In genomic region chr18:35240664-35241522, GRCh38 we compare ENCODE assay signal across 1 cellular context.
A peak's percentile ranks its signal among the peaks of the same experiment; 100 is the strongest.
TF ChIP-seq lines count a peak whose summit lies in the region.

TSS of gene ZNF397 (plus strand) at chr18:35241034. CDS start at chr18:35242471, 1,437 bp downstream.

TF ChIP-seq in HepG2, 621 proteins besides CTCF, POLR2A, EP300 and RAD21 (continued from another document and continues in another):
- no peak for TF ChIP-seq MEIS1 (CRISPR knock-in tag; IDR thresholded peaks at IDR 0.05; ENCODE audit: borderline replicate concordance)
- TF ChIP-seq ETS1 (CRISPR knock-in tag; IDR thresholded peaks at IDR 0.05): no peak
- TF ChIP-seq ZNF850 (CRISPR knock-in tag; conservative IDR thresholded peaks at IDR 0.05): no peak
- TF ChIP-seq MAFG (CRISPR knock-in tag; IDR thresholded peaks at IDR 0.05): no peak
- no peak for TF ChIP-seq HHEX (CRISPR knock-in tag; IDR thresholded peaks at IDR 0.05)
- TF ChIP-seq, protein P1, sequence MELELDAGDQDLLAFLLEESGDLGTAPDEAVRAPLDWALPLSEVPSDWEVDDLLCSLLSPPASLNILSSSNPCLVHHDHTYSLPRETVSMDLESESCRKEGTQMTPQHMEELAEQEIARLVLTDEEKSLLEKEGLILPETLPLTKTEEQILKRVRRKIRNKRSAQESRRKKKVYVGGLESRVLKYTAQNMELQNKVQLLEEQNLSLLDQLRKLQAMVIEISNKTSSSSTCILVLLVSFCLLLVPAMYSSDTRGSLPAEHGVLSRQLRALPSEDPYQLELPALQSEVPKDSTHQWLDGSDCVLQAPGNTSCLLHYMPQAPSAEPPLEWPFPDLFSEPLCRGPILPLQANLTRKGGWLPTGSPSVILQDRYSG (CRISPR knock-in tag; IDR thresholded peaks at IDR 0.05): 0 out of 2 replicates have a peak, but pooled peaks have one; percentile 46
- TF ChIP-seq ZFP1 (CRISPR knock-in tag; IDR thresholded peaks at IDR 0.05): peak; percentile 71; the same call in 1 of the 2 replicates
- TF ChIP-seq REST (IDR thresholded peaks at IDR 0.05; ENCODE audit: borderline replicate concordance in 1 of 2, low read depth in 1 of 2, low read length in 2 of 2): no peak; a peak in 1 of 4 replicates
- TF ChIP-seq ZBTB20 (CRISPR knock-in tag; IDR thresholded peaks at IDR 0.05; ENCODE audit: borderline replicate concordance, low read depth): no peak
- TF ChIP-seq, protein P2, sequence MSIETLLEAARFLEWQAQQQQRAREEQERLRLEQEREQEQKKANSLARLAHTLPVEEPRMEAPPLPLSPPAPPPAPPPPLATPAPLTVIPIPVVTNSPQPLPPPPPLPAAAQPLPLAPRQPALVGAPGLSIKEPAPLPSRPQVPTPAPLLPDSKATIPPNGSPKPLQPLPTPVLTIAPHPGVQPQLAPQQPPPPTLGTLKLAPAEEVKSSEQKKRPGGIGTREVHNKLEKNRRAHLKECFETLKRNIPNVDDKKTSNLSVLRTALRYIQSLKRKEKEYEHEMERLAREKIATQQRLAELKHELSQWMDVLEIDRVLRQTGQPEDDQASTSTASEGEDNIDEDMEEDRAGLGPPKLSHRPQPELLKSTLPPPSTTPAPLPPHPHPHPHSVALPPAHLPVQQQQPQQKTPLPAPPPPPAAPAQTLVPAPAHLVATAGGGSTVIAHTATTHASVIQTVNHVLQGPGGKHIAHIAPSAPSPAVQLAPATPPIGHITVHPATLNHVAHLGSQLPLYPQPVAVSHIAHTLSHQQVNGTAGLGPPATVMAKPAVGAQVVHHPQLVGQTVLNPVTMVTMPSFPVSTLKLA (IDR thresholded peaks at IDR 0.05): no peak
- TF ChIP-seq BRD4 (CRISPR knock-in tag; IDR thresholded peaks at IDR 0.05): no peak
- TF ChIP-seq GABPA (IDR thresholded peaks at IDR 0.05; ENCODE audit: low read depth, low read length): peak; percentile 92
- TF ChIP-seq GABPA (CRISPR knock-in tag; IDR thresholded peaks at IDR 0.05; ENCODE audit: low read depth): peak; percentile 96
- no peak for TF ChIP-seq ZNF33A (CRISPR knock-in tag; IDR thresholded peaks at IDR 0.05; ENCODE audit: borderline replicate concordance)
- TF ChIP-seq, protein P3, sequence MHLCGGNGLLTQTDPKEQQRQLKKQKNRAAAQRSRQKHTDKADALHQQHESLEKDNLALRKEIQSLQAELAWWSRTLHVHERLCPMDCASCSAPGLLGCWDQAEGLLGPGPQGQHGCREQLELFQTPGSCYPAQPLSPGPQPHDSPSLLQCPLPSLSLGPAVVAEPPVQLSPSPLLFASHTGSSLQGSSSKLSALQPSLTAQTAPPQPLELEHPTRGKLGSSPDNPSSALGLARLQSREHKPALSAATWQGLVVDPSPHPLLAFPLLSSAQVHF (CRISPR knock-in tag; IDR thresholded peaks at IDR 0.05): no peak
- TF ChIP-seq, protein P4, sequence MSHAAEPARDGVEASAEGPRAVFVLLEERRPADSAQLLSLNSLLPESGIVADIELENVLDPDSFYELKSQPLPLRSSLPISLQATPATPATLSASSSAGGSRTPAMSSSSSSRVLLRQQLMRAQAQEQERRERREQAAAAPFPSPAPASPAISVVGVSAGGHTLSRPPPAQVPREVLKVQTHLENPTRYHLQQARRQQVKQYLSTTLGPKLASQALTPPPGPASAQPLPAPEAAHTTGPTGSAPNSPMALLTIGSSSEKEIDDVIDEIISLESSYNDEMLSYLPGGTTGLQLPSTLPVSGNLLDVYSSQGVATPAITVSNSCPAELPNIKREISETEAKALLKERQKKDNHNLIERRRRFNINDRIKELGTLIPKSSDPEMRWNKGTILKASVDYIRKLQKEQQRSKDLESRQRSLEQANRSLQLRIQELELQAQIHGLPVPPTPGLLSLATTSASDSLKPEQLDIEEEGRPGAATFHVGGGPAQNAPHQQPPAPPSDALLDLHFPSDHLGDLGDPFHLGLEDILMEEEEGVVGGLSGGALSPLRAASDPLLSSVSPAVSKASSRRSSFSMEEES (CRISPR knock-in tag; IDR thresholded peaks at IDR 0.05): peak; percentile 66; the same call in 1 of the 2 replicates
- no peak for TF ChIP-seq ZBTB46 (CRISPR knock-in tag; IDR thresholded peaks at IDR 0.05; ENCODE audit: borderline replicate concordance)
- TF ChIP-seq POLR2AphosphoS2 (IDR thresholded peaks at IDR 0.05; ENCODE audit: low read depth, low read length): 0 out of 2 replicates have a peak, but pooled peaks have one; percentile 69
- TF ChIP-seq, protein P5, sequence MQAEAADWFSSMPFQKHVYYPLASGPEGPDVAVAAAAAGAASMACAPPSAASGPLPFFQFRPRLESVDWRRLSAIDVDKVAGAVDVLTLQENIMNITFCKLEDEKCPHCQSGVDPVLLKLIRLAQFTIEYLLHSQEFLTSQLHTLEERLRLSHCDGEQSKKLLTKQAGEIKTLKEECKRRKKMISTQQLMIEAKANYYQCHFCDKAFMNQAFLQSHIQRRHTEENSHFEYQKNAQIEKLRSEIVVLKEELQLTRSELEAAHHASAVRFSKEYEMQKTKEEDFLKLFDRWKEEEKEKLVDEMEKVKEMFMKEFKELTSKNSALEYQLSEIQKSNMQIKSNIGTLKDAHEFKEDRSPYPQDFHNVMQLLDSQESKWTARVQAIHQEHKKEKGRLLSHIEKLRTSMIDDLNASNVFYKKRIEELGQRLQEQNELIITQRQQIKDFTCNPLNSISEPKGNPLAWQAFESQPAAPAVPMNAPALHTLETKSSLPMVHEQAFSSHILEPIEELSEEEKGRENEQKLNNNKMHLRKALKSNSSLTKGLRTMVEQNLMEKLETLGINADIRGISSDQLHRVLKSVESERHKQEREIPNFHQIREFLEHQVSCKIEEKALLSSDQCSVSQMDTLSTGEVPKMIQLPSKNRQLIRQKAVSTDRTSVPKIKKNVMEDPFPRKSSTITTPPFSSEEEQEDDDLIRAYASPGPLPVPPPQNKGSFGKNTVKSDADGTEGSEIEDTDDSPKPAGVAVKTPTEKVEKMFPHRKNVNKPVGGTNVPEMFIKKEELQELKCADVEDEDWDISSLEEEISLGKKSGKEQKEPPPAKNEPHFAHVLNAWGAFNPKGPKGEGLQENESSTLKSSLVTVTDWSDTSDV (CRISPR knock-in tag; IDR thresholded peaks at IDR 0.05): no peak
- TF ChIP-seq ZNF598 (CRISPR knock-in tag; IDR thresholded peaks at IDR 0.05; ENCODE audit: borderline replicate concordance): no peak
- no peak; the same call in 1 of the 2 replicates for TF ChIP-seq ZNF430 (CRISPR knock-in tag; IDR thresholded peaks at IDR 0.05)
- TF ChIP-seq STAG1 (CRISPR knock-in tag; IDR thresholded peaks at IDR 0.05): no peak
- TF ChIP-seq ZNF10 (CRISPR knock-in tag; IDR thresholded peaks at IDR 0.05; ENCODE audit: borderline replicate concordance, low read depth): no peak
- peak; percentile 64; the same call in 1 of the 2 replicates for TF ChIP-seq GATAD2A (CRISPR knock-in tag; IDR thresholded peaks at IDR 0.05)
- no peak for TF ChIP-seq ZNF777 (CRISPR knock-in tag; IDR thresholded peaks at IDR 0.05)
- peak; percentile 86 for TF ChIP-seq NFYC (CRISPR knock-in tag; IDR thresholded peaks at IDR 0.05)
- TF ChIP-seq, protein P6, sequence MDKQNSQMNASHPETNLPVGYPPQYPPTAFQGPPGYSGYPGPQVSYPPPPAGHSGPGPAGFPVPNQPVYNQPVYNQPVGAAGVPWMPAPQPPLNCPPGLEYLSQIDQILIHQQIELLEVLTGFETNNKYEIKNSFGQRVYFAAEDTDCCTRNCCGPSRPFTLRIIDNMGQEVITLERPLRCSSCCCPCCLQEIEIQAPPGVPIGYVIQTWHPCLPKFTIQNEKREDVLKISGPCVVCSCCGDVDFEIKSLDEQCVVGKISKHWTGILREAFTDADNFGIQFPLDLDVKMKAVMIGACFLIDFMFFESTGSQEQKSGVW (CRISPR knock-in tag; IDR thresholded peaks at IDR 0.05; ENCODE audit: borderline replicate concordance): no peak
- no peak; the same call in 1 of the 2 replicates for TF ChIP-seq ZNF44 (CRISPR knock-in tag; IDR thresholded peaks at IDR 0.05)
- TF ChIP-seq ZNF547 (CRISPR knock-in tag; IDR thresholded peaks at IDR 0.05): 0 out of 2 replicates have a peak, but pooled peaks have one; percentile 47
- TF ChIP-seq, protein P7, sequence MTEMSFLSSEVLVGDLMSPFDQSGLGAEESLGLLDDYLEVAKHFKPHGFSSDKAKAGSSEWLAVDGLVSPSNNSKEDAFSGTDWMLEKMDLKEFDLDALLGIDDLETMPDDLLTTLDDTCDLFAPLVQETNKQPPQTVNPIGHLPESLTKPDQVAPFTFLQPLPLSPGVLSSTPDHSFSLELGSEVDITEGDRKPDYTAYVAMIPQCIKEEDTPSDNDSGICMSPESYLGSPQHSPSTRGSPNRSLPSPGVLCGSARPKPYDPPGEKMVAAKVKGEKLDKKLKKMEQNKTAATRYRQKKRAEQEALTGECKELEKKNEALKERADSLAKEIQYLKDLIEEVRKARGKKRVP (CRISPR knock-in tag; IDR thresholded peaks at IDR 0.05): no peak
- no peak for TF ChIP-seq ZNF367 (CRISPR knock-in tag; IDR thresholded peaks at IDR 0.05; ENCODE audit: borderline replicate concordance)
- peak; percentile 58; the same call in 1 of the 2 replicates for TF ChIP-seq KLF9 (CRISPR knock-in tag; IDR thresholded peaks at IDR 0.05; ENCODE audit: low read depth)
- TF ChIP-seq ZNF766 (CRISPR knock-in tag; IDR thresholded peaks at IDR 0.05; ENCODE audit: borderline replicate concordance): peak; percentile 62; the same call in 1 of the 2 replicates
- no peak for TF ChIP-seq ZNF468 (CRISPR knock-in tag; IDR thresholded peaks at IDR 0.05)
- TF ChIP-seq ZNF546 (CRISPR knock-in tag; conservative IDR thresholded peaks at IDR 0.05): peak; percentile 85
- no peak for TF ChIP-seq LCORL (IDR thresholded peaks at IDR 0.05)
- TF ChIP-seq LCORL (CRISPR knock-in tag; IDR thresholded peaks at IDR 0.05): peak; percentile 51; the same call in 1 of the 2 replicates
- TF ChIP-seq ZNF781 (CRISPR knock-in tag; IDR thresholded peaks at IDR 0.05; ENCODE audit: borderline replicate concordance, not compliant biosample characterization): peak; percentile 58
- TF ChIP-seq FOXK1 (CRISPR knock-in tag; IDR thresholded peaks at IDR 0.05; ENCODE audit: borderline replicate concordance, low read depth): peak; percentile 55; the same call in 1 of the 2 replicates
- no peak; the same call in 1 of the 2 replicates for TF ChIP-seq ZNF512B (CRISPR knock-in tag; IDR thresholded peaks at IDR 0.05; ENCODE audit: borderline replicate concordance)
- TF ChIP-seq ZNF552 (CRISPR knock-in tag; IDR thresholded peaks at IDR 0.05; ENCODE audit: borderline replicate concordance): no peak
- TF ChIP-seq KLF13 (CRISPR knock-in tag; IDR thresholded peaks at IDR 0.05): no peak
- TF ChIP-seq SOX5 (CRISPR knock-in tag; IDR thresholded peaks at IDR 0.05; ENCODE audit: borderline replicate concordance): 0 out of 2 replicates have a peak, but pooled peaks have one; percentile 33
- no peak; the same call in 1 of the 2 replicates for TF ChIP-seq ATF1 (CRISPR knock-in tag; IDR thresholded peaks at IDR 0.05)
